Comparison of ENCODE assay signal across 26 cellular contexts in genomic region chr5:53369681-53370080, GRCh38.
"Had no signal": no experiment of that assay in that cellular context is flagged by ENCODE, and none has a peak within 500 bp of the region (broad histone marks: within the 10 kb centered on the region; RNA-seq: fewer than 3 reads in every experiment).

No MANE protein-coding gene starts in this region.

- H3K4me3 Mint-ChIP-seq: activated CD4-positive, alpha-beta memory T cell treated with anti-CD3 and anti-CD28 coated beads, Interleukin-2, amount 10 ng/mL, durations not matched to agents 7 days and 5 days; activated naive CD4-positive, alpha-beta T cell treated with anti-CD3 and anti-CD28 coated beads, Interleukin-2, amount 10 ng/mL, durations not matched to agents 7 days and 5 days; activated naive CD8-positive, alpha-beta T cell treated with anti-CD3 and anti-CD28 coated beads for 36 hours; activated T-cell treated with anti-CD3 and anti-CD28 coated beads, Interleukin-2, amount 50 U/mL, for 72 hours; central memory CD8-positive, alpha-beta T cell; T-helper 17 cell had no signal

- DNase-seq: activated CD4-positive, alpha-beta memory T cell treated with anti-CD3 and anti-CD28 coated beads, Interleukin-2, amount 10 ng/mL, durations not matched to agents 7 days and 5 days; activated CD4-positive, alpha-beta T cell treated with anti-CD3 and anti-CD28 coated beads, Interleukin-2, amount 50 U/mL, for 1 hour; activated CD4-positive, CD25-positive, alpha-beta regulatory T cell; activated gamma-delta T cell treated with Interleukin-2 at 50 U/mL for 16 hours; activated naive CD4-positive, alpha-beta T cell treated with anti-CD3 and anti-CD28 coated beads, Interleukin-2, amount 10 ng/mL, durations not matched to agents 7 days and 5 days; activated naive CD8-positive, alpha-beta T cell treated with anti-CD3 and anti-CD28 coated beads for 36 hours; activated T-cell treated with anti-CD3 and anti-CD28 coated beads for 4 hours; activated T-cell treated with anti-CD3 and anti-CD28 coated beads, Interleukin-2, amount 50 U/mL, for 72 hours; anterior cingulate cortex; body of pancreas; Kasumi-1; KBM-7; NCI-H1092; NCI-H1417; NCI-H1930; NCI-H2171; NCI-H2227 treated with DMSO at 0.1 percent for 48 hours; NCI-H510A treated with DMSO at 0.1 percent for 48 hours; SIG-M5; T-helper 17 cell; T-helper 9 cell had no signal

- H3K4me1 ChIP-seq: body of pancreas had no signal

- H3K27ac Mint-ChIP-seq: activated CD4-positive, alpha-beta memory T cell treated with anti-CD3 and anti-CD28 coated beads, Interleukin-2, amount 10 ng/mL, durations not matched to agents 7 days and 5 days; activated naive CD4-positive, alpha-beta T cell treated with anti-CD3 and anti-CD28 coated beads, Interleukin-2, amount 10 ng/mL, durations not matched to agents 7 days and 5 days; activated naive CD8-positive, alpha-beta T cell treated with anti-CD3 and anti-CD28 coated beads for 36 hours; activated T-cell treated with anti-CD3 and anti-CD28 coated beads, Interleukin-2, amount 50 U/mL, for 72 hours; activated T-helper 2 cell treated with anti-CD3 and anti-CD28 coated beads, Interferon-gamma antibody, Interleukin-2, Interleukin-4, amounts not matched to agents 10 μg/mL and 5 μg/mL and 100 μg/mL, durations not matched to agents 14 hours and 24 hours and 36 hours; T-helper 17 cell had no signal

- H3K27me3 Mint-ChIP-seq: activated CD4-positive, alpha-beta memory T cell treated with anti-CD3 and anti-CD28 coated beads, Interleukin-2, amount 10 ng/mL, durations not matched to agents 7 days and 5 days; activated naive CD4-positive, alpha-beta T cell treated with anti-CD3 and anti-CD28 coated beads, Interleukin-2, amount 10 ng/mL, durations not matched to agents 7 days and 5 days had no signal

- H3K27me3 ChIP-seq: body of pancreas had no signal

- H3K36me3 Mint-ChIP-seq: activated naive CD4-positive, alpha-beta T cell treated with anti-CD3 and anti-CD28 coated beads, Interleukin-2, amount 10 ng/mL, durations not matched to agents 7 days and 5 days; activated naive CD8-positive, alpha-beta T cell treated with anti-CD3 and anti-CD28 coated beads for 36 hours had no signal

- H3K9me3 Mint-ChIP-seq: activated CD4-positive, alpha-beta memory T cell treated with anti-CD3 and anti-CD28 coated beads, Interleukin-2, amount 10 ng/mL, durations not matched to agents 7 days and 5 days; activated naive CD8-positive, alpha-beta T cell treated with anti-CD3 and anti-CD28 coated beads for 36 hours; activated T-cell treated with anti-CD3 and anti-CD28 coated beads, Interleukin-2, amount 50 U/mL, for 72 hours; activated T-helper 2 cell treated with anti-CD3 and anti-CD28 coated beads, Interferon-gamma antibody, Interleukin-2, Interleukin-4, amounts not matched to agents 10 μg/mL and 5 μg/mL and 100 μg/mL, durations not matched to agents 14 hours and 24 hours and 36 hours; central memory CD8-positive, alpha-beta T cell had no signal

- H3K4me3 ChIP-seq: body of pancreas had no signal

- H3K4me1 Mint-ChIP-seq: activated CD4-positive, alpha-beta memory T cell treated with anti-CD3 and anti-CD28 coated beads, Interleukin-2, amount 10 ng/mL, durations not matched to agents 7 days and 5 days; activated naive CD4-positive, alpha-beta T cell treated with anti-CD3 and anti-CD28 coated beads, Interleukin-2, amount 10 ng/mL, durations not matched to agents 7 days and 5 days; central memory CD8-positive, alpha-beta T cell; T-helper 17 cell had no signal

- H3K27ac ChIP-seq: body of pancreas, VCaP had no signal

- FAIRE-seq: bronchial epithelial cell, TTC549 had no signal

- ATAC-seq: activated T-cell treated with anti-CD3 and anti-CD28 coated beads, Interleukin-2, amount 50 U/mL, for 72 hours; body of pancreas; T-helper 17 cell had no signal

- H3K9me3 ChIP-seq: body of pancreas had no signal
